Comparison of ENCODE assay signal across 7 cellular contexts in the genomic region with DNA sequence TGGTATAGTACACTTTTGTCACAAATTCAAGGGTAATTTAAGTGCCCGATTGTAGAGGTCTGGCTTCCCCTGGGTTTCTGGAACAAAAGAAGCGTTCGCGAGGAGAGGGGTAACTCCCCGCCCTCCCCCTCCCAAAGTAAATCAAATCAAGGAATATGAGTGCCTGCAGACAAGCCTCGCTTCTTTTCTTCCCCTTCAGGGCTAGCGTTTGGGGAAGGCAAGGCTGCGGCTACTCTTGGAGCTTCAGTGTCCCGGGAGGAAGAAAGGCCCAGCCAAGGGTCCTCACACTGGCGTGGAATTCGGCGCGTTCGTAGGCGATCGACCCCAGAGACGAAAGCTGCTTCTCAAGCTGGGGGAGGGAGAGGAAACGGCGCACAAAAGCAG. TPM values are rescaled to one million over a fixed set of nuclear protein-coding genes. Genes with fewer than 3 reads are reported as not detected.
DNase-seq lines count a peak whose midpoint lies in the region; ATAC-seq and TF ChIP-seq lines count a peak whose summit lies in the region.

No MANE protein-coding gene starts in this region.

- H3K9me3 ChIP-seq in iPS-18c (ENCODE audit: control insufficient read depth, insufficient read depth, low read length) (no peaks in the 10 kb centered on the region), stomach (no peaks in the 10 kb centered on the region)

- TF ChIP-seq CTCF in KMS-11 (conservative IDR thresholded peaks at IDR 0.05; ENCODE audit: low read depth, low read length) (no peak), stomach (IDR thresholded peaks at IDR 0.05) (no peak)

- H3K36me3 ChIP-seq in KMS-11 (ENCODE audit: insufficient read depth), result no peaks in the 10 kb centered on the region
- H3K36me3 ChIP-seq in stomach, result no peaks in the 10 kb centered on the region

- TF ChIP-seq POLR2A in stomach (IDR thresholded peaks at IDR 0.05) (no peak), GM18505 (IDR thresholded peaks at IDR 0.05; ENCODE audit: borderline replicate concordance, extremely low read depth, insufficient read depth, insufficient read length) (no peak)

- H3K9ac ChIP-seq in KMS-11, result peak overlapping the region; percentile 97

- H3K4me1 ChIP-seq in KMS-11 (ENCODE audit: low read depth, poor library complexity, severe bottlenecking) (peaks cover 27% of the 10 kb centered on the region), stomach (peaks cover 27 to 53% (median 44%) of the 10 kb centered on the region in 4 donors)

- 0 out of 2 replicates have a peak, but pooled peaks cover 5% of the 10 kb centered on the region for H4K20me1 ChIP-seq in KMS-11 (ENCODE audit: insufficient read depth)

- ATAC-seq in activated naive CD8-positive, alpha-beta T cell treated with anti-CD3 and anti-CD28 coated beads, Interleukin-2, amount 50 U/mL, for 24 hours, result no peak
- no peak for ATAC-seq in GM18505 (IDR thresholded peaks at IDR 0.05; ENCODE audit: unreplicated experiment)

- H3K4me3 Mint-ChIP-seq in activated naive CD8-positive, alpha-beta T cell treated with anti-CD3 and anti-CD28 coated beads, Interleukin-2, amount 50 U/mL, for 24 hours, result peak overlapping the region; percentile 96

- no peak for TF ChIP-seq EP300 in stomach (IDR thresholded peaks at IDR 0.05)

- H3K27me3 ChIP-seq in KMS-11 (ENCODE audit: insufficient read depth, low read depth), result no peaks in the 10 kb centered on the region
- H3K27me3 ChIP-seq in stomach, result no peaks in the 10 kb centered on the region

- peak overlapping the region; percentile 72 for H3K4me2 ChIP-seq in KMS-11

- WGBS in stomach, 5 donors, result 0 to 1% (median 0%) methylated on average over 19 of the region's 19 CpGs

- no peaks in the 10 kb centered on the region for H3K9me3 Mint-ChIP-seq in activated naive CD8-positive, alpha-beta T cell treated with anti-CD3 and anti-CD28 coated beads, Interleukin-2, amount 50 U/mL, for 24 hours

- H3K4me3 ChIP-seq in KMS-11 (IDR thresholded peaks at IDR 0.05; ENCODE audit: insufficient read depth, low read depth, low read length) (no peak overlapping the region), iPS-18c (ENCODE audit: insufficient read depth, low read depth, low read length) (peak overlapping the region; percentile 98), stomach (peak overlapping the region; percentile 81 to 99 (median 92))

- H3K27me3 Mint-ChIP-seq in activated naive CD8-positive, alpha-beta T cell treated with anti-CD3 and anti-CD28 coated beads, Interleukin-2, amount 50 U/mL, for 24 hours, result no peaks in the 10 kb centered on the region

- H3K27ac ChIP-seq in KMS-11 (peak overlapping the region; percentile 99), stomach (peak overlapping the region; percentile 92 to 98 (median 94))

- intact Hi-C loops in stomach (cut with DNase I; ENCODE audit: low total_unique reads), result loop anchor here (10.0 kb wide), 1 partner anchor 90 kb away; no protein-coding TSS in a partner anchor

- no peak for DNase-seq in activated naive CD8-positive, alpha-beta T cell treated with anti-CD3 and anti-CD28 coated beads, Interleukin-2, amount 50 U/mL, for 24 hours
- DNase-seq in stomach (no peak), COR-L47 (lab: John Stamatoyannopoulos, UW) (no peak)
- no peak for DNase-seq in effector CD4-positive, alpha-beta T cell

- peak overlapping the region; percentile 31; the same call in 1 of the 2 replicates for H2AFZ ChIP-seq in KMS-11 (ENCODE audit: low read depth)

- peaks cover 33% of the 10 kb centered on the region for H3K4me1 Mint-ChIP-seq in activated naive CD8-positive, alpha-beta T cell treated with anti-CD3 and anti-CD28 coated beads, Interleukin-2, amount 50 U/mL, for 24 hours

- H3K27ac Mint-ChIP-seq in activated naive CD8-positive, alpha-beta T cell treated with anti-CD3 and anti-CD28 coated beads, Interleukin-2, amount 50 U/mL, for 24 hours, result peak overlapping the region; percentile 94

- peaks cover 39% of the 10 kb centered on the region for H3K36me3 Mint-ChIP-seq in activated naive CD8-positive, alpha-beta T cell treated with anti-CD3 and anti-CD28 coated beads, Interleukin-2, amount 50 U/mL, for 24 hours (ENCODE audit: low read depth)

- peaks cover 57% of the 10 kb centered on the region for H3K79me2 ChIP-seq in KMS-11 (ENCODE audit: insufficient read depth, low read depth)

RNA-seq across cellular contexts. Expression of a gene that starts 0.4 kb away (rescaled TPM):
- total RNA-seq in stomach, result 100 to 1,000 TPM in 3 of 5 donors, 10 to 100 TPM in 2; 37.9 to 209 (median 113) TPM
- polyA plus RNA-seq in stomach, result 10 to 100 TPM; 22.8 to 29.6 (median 24.6) TPM
